24 cellular contexts compared by ENCODE assay signal in genomic region chr9:7154650-7155049, GRCh38.
DNase-seq lines count a peak whose midpoint lies in the region; ATAC-seq, FAIRE-seq and TF ChIP-seq lines count a peak whose summit lies in the region.
"Had no signal": no experiment of that assay in that cellular context is flagged by ENCODE, and none has a peak within 500 bp of the region (broad histone marks: within the 10 kb centered on the region; RNA-seq: fewer than 3 reads in every experiment).

No MANE protein-coding gene starts in this region.

- WGBS in SK-N-SH (ENCODE audit: low lambda C conversion rate), result 58% methylated on average over 4 of the region's 4 CpGs
- WGBS in body of pancreas, 2 donors, result 73 to 78% methylated on average over 4 of the region's 4 CpGs

- H3K36me3 ChIP-seq in SK-N-SH (replicated peaks in 1 of 2; ENCODE audit: control insufficient read depth in 1 of 2, insufficient read depth in 2 of 2, low read length in 1 of 2), result no peaks in the 10 kb centered on the region
- H3K36me3 ChIP-seq in body of pancreas (replicated peaks in 1 of 2; ENCODE audit: insufficient read depth in 1 of 2, low read depth in 2 of 2), result no peaks in the 10 kb centered on the region
- H3K36me3 ChIP-seq: BE2C had no signal

- ATAC-seq in SK-N-SH treated with all-trans-retinoic acid at 6 μM for 48 hours (no peak), body of pancreas (no peak), HG03045 (IDR thresholded peaks at IDR 0.05; ENCODE audit: unreplicated experiment) (no peak), GM21825 (IDR thresholded peaks at IDR 0.05; ENCODE audit: unreplicated experiment) (no peak)
- ATAC-seq: A549 had no signal

- no peaks in the 10 kb centered on the region for H3K79me2 ChIP-seq in SK-N-SH (ENCODE audit: insufficient read depth)

- POLR2A ChIA-PET in SK-N-SH (lab: Yijun Ruan, JAX), result no interaction called here

- no peak overlapping the region for H3K9ac ChIP-seq in SK-N-SH
- H3K9ac ChIP-seq: BLaER1 treated with 17β-estradiol and CSF1 and Interleukin-3, amounts not matched to agents 10 nM and 100 nM; GM23248 had no signal

- peaks cover 0 to 18% of the 10 kb centered on the region in 2 experiments; a peak in 1 of 4 replicates for H3K4me1 ChIP-seq in SK-N-SH (ENCODE audit: control insufficient read depth in 1 of 2, insufficient read depth in 2 of 2, low read depth in 1 of 2, low read length in 1 of 2)
- H3K4me1 ChIP-seq in body of pancreas, result peaks cover 18% of the 10 kb centered on the region
- H3K4me1 ChIP-seq: A549 had no signal

- H2AFZ ChIP-seq in SK-N-SH (ENCODE audit: low read depth), result no peak overlapping the region
- H2AFZ ChIP-seq: GM23248 had no signal

- peak; percentile 27 for DNase-seq in SK-N-SH
- DNase-seq in D721Med (ENCODE audit: insufficient read length, low spot score), result no peak
- peak; percentile 42 for DNase-seq in NCI-H2081 treated with DMSO at 0.1 percent for 48 hours (lab: John Stamatoyannopoulos, UW)
- DNase-seq in body of pancreas, result no peak
- DNase-seq in G401 (ENCODE audit: low spot score), result no peak
- DNase-seq: 8988T; ACHN; AML-193; CD4-positive, alpha-beta T cell; CD8-positive, alpha-beta memory T cell; DMS53; DMS79 treated with DMSO at 0.1 percent for 48 hours; GM23248; H7; HCEC 1CT had no signal

- H4K20me1 ChIP-seq in SK-N-SH (ENCODE audit: insufficient read depth), result no peaks in the 10 kb centered on the region
- H4K20me1 ChIP-seq: BLaER1 treated with 17β-estradiol and CSF1 and Interleukin-3, amounts not matched to agents 10 nM and 100 nM had no signal

- H3K27ac ChIP-seq in SK-N-SH (ENCODE audit: low read depth in 2 of 2, low read length in 1 of 2), result peak overlapping the region in 1 of 2 experiments; percentile 71; a peak in 2 of 4 replicates
- peak overlapping the region in 3 of 4 donors; percentile 38 to 66 (median 48) for H3K27ac ChIP-seq in body of pancreas
- H3K27ac ChIP-seq: A549; BLaER1 treated with 17β-estradiol and CSF1 and Interleukin-3, amounts not matched to agents 10 nM and 100 nM; GM23248 had no signal

- no peaks in the 10 kb centered on the region for H3K9me3 ChIP-seq in SK-N-SH
- H3K9me3 ChIP-seq in body of pancreas, result no peaks in the 10 kb centered on the region
- H3K9me3 ChIP-seq: A549, BE2C had no signal

- no peaks in the 10 kb centered on the region for H3F3A ChIP-seq in SK-N-SH (replicated peaks; ENCODE audit: insufficient read depth)

- peak; percentile 41 for FAIRE-seq in D721Med (lab: Jason Lieb, UNC)
- FAIRE-seq: A549, G401.6, GM12892, H1 had no signal

- no peak for TF ChIP-seq POLR2A in body of pancreas (IDR thresholded peaks at IDR 0.05)

- TF ChIP-seq EP300 in SK-N-SH (IDR thresholded peaks at IDR 0.05; ENCODE audit: borderline replicate concordance in 1 of 2, low read depth in 1 of 2, low read length in 1 of 2), result peak in 1 of 2 experiments; percentile 52; a peak in 1 of 4 replicates

- intact Hi-C loops in body of pancreas (cut with DNase I), result no loop called here

- CTCF ChIA-PET in SK-N-SH (lab: Yijun Ruan, JAX), result interaction anchor here (0.7 to 1.3 kb wide), 3 partner anchors 9 to 102 kb away, joined by 3 to 6 read pairs (median 4); no protein-coding TSS in a partner anchor

- no peaks in the 10 kb centered on the region for H3K9me2 ChIP-seq in SK-N-SH

- TF ChIP-seq CTCF in SK-N-SH (IDR thresholded peaks at IDR 0.05) (no peak), D721Med (IDR thresholded peaks at IDR 0.05; ENCODE audit: insufficient read depth, missing control alignments) (no peak), body of pancreas (IDR thresholded peaks at IDR 0.05) (no peak)

- no peaks in the 10 kb centered on the region for H3K27me3 ChIP-seq in SK-N-SH (ENCODE audit: insufficient read depth)
- no peaks in the 10 kb centered on the region for H3K27me3 ChIP-seq in body of pancreas
- H3K27me3 ChIP-seq: BE2C; BLaER1 treated with 17β-estradiol and CSF1 and Interleukin-3, amounts not matched to agents 10 nM and 100 nM had no signal

- in situ Hi-C loops in G401 (cut with HindIII; ENCODE audit: low sequenced_read_pairs), result no loop called here

- TF ChIP-seq RAD21 in SK-N-SH (IDR thresholded peaks at IDR 0.05; ENCODE audit: low read length), result no peak; the same call in 1 of the 2 replicates

- no peak overlapping the region for H3K4me3 ChIP-seq in SK-N-SH (ENCODE audit: low read depth in 2 of 2, low read length in 1 of 2)
- no peak overlapping the region for H3K4me3 ChIP-seq in body of pancreas
- H3K4me3 ChIP-seq: A549; BLaER1 treated with 17β-estradiol and CSF1 and Interleukin-3, amounts not matched to agents 10 nM and 100 nM; GM23248 had no signal

- H3K4me2 ChIP-seq in SK-N-SH, result no peak overlapping the region
- H3K4me2 ChIP-seq: A549; BLaER1 treated with 17β-estradiol and CSF1 and Interleukin-3, amounts not matched to agents 10 nM and 100 nM had no signal

TF ChIP-seq in SK-N-SH, 30 proteins besides CTCF, POLR2A, EP300 and RAD21:
- TF ChIP-seq FOXJ3 (CRISPR knock-in tag; IDR thresholded peaks at IDR 0.05), result 0 out of 2 replicates have a peak, but pooled peaks have one; percentile 50
- TF ChIP-seq RFX5 (IDR thresholded peaks at IDR 0.05; ENCODE audit: low read length), result no peak; the same call in 1 of the 2 replicates

TF ChIP-seq in SK-N-SH treated with all-trans-retinoic acid at 6 μM for 48 hours, 23 proteins besides CTCF, POLR2A, EP300 and RAD21:
- TF ChIP-seq CSRNP3 (CRISPR knock-in tag; IDR thresholded peaks at IDR 0.05), result no peak
- no peak for TF ChIP-seq ZFP3 (CRISPR knock-in tag; IDR thresholded peaks at IDR 0.05)
- no peak for TF ChIP-seq CSDC2 (CRISPR knock-in tag; IDR thresholded peaks at IDR 0.05)

Comparison
In these comparisons a context has a peak if more than half of its experiments do, and no peak if none do; other contexts are left out.
1. DNase-seq: peak in SK-N-SH (single experiment) and NCI-H2081 treated with DMSO at 0.1 percent for 48 hours (single experiment); none in D721Med (single experiment), body of pancreas (0 of 4) and G401 (single experiment).